1 cellular context compared by ENCODE assay signal in genomic region chr6:6684365-6684833, GRCh38.
TF ChIP-seq lines count a peak whose summit lies in the region.

No MANE protein-coding gene starts in this region.

TF ChIP-seq in K562, 482 proteins besides CTCF, POLR2A, EP300 and RAD21 (continued from another document and continues in another):
- TF ChIP-seq ZNF274 (IDR thresholded peaks at IDR 0.05; ENCODE audit: borderline replicate concordance, low read depth, low read length) (no peak), ZSCAN29 (IDR thresholded peaks at IDR 0.05) (no peak), GTF2F1 (IDR thresholded peaks at IDR 0.05; ENCODE audit: low read depth, low read length) (no peak), ZNF175 (CRISPR knock-in tag; IDR thresholded peaks at IDR 0.05; ENCODE audit: low read depth) (0 out of 2 replicates have a peak, but pooled peaks have one; percentile 42), PATZ1 (CRISPR knock-in tag; IDR thresholded peaks at IDR 0.05; ENCODE audit: borderline replicate concordance) (no peak), ATF6 (CRISPR knock-in tag; IDR thresholded peaks at IDR 0.05) (no peak), CHD1 (IDR thresholded peaks at IDR 0.05; ENCODE audit: low read length) (no peak), XRCC5 (IDR thresholded peaks at IDR 0.05; ENCODE audit: low read depth, low read length) (no peak), STAT5A (IDR thresholded peaks at IDR 0.05; ENCODE audit: borderline replicate concordance, low read length) (peak; percentile 82; the same call in 1 of the 2 replicates), KLF6 (CRISPR knock-in tag; IDR thresholded peaks at IDR 0.05; ENCODE audit: borderline replicate concordance) (no peak), ZBTB11 (CRISPR knock-in tag; IDR thresholded peaks at IDR 0.05) (0 out of 6 replicates have a peak, but pooled peaks of 1 of the 3 experiments have one; percentile 29), REST (CRISPR knock-in tag; IDR thresholded peaks at IDR 0.05; ENCODE audit: low read depth) (0 out of 2 replicates have a peak, but pooled peaks have one; percentile 27), CXXC5 (CRISPR knock-in tag; IDR thresholded peaks at IDR 0.05) (peak; percentile 98), ILK (tag; IDR thresholded peaks at IDR 0.05; ENCODE audit: borderline replicate concordance, low read depth) (no peak), TCF7L2 (IDR thresholded peaks at IDR 0.05; ENCODE audit: low read depth, low read length) (no peak), GMEB1 (CRISPR knock-in tag; IDR thresholded peaks at IDR 0.05) (no peak), MED1 (CRISPR knock-in tag; IDR thresholded peaks at IDR 0.05; ENCODE audit: borderline replicate concordance) (no peak), CEBPZ (IDR thresholded peaks at IDR 0.05; ENCODE audit: borderline replicate concordance, low read depth, low read length) (no peak), ZBTB9 (CRISPR knock-in tag; IDR thresholded peaks at IDR 0.05) (peak; percentile 62; the same call in 1 of the 2 replicates), SMARCA4 (IDR thresholded peaks at IDR 0.05) (peak; percentile 92), ZNF12 (CRISPR knock-in tag; IDR thresholded peaks at IDR 0.05) (no peak), SMAD4 (CRISPR knock-in tag; conservative IDR thresholded peaks at IDR 0.05) (peak; percentile 78), ETV6 (IDR thresholded peaks at IDR 0.05; ENCODE audit: borderline replicate concordance in 1 of 2, low read depth in 2 of 2, low read length in 1 of 2) (no peak), ETV6 (CRISPR knock-in tag; IDR thresholded peaks at IDR 0.05; ENCODE audit: borderline replicate concordance) (no peak), RNF2 (IDR thresholded peaks at IDR 0.05) (peak; percentile 28; the same call in 1 of the 2 replicates), TFE3 (CRISPR knock-in tag; IDR thresholded peaks at IDR 0.05) (peak; percentile 96), POLR3A (IDR thresholded peaks at IDR 0.05; ENCODE audit: borderline replicate concordance, extremely low read depth, insufficient read depth, insufficient read length) (no peak), NFRKB (IDR thresholded peaks at IDR 0.05; ENCODE audit: low read depth) (0 out of 2 replicates have a peak, but pooled peaks have one; percentile 31), TBL1XR1 (IDR thresholded peaks at IDR 0.05; ENCODE audit: low read length in 2 of 2) (0 out of 4 replicates have a peak, but pooled peaks of 1 of the 2 experiments have one; percentile 31), CBFA2T2 (conservative IDR thresholded peaks at IDR 0.05) (peak; percentile 94), FOXO4 (CRISPR knock-in tag; IDR thresholded peaks at IDR 0.05) (no peak), RBM39 (optimal IDR thresholded peaks at IDR 0.05; ENCODE audit: low read depth, low read length) (no peak), HES1 (IDR thresholded peaks at IDR 0.05; ENCODE audit: low read depth) (peak; percentile 97), ZNF239 (CRISPR knock-in tag; IDR thresholded peaks at IDR 0.05) (no peak), ZNF384 (IDR thresholded peaks at IDR 0.05; ENCODE audit: low read depth, low read length) (no peak), EHMT2 (IDR thresholded peaks at IDR 0.05) (0 out of 2 replicates have a peak, but pooled peaks have one; percentile 77)
